16 cellular contexts compared by ENCODE assay signal in genomic region chr17:40817103-40817682, GRCh38. TPM values are rescaled to one million over a fixed set of nuclear protein-coding genes. Genes with fewer than 3 reads are reported as not detected.
DNase-seq lines count a peak whose midpoint lies in the region; ATAC-seq and TF ChIP-seq lines count a peak whose summit lies in the region.
"Had no signal": no experiment of that assay in that cellular context is flagged by ENCODE, and none has a peak within 500 bp of the region (broad histone marks: within the 10 kb centered on the region; RNA-seq: fewer than 3 reads in every experiment).

No MANE protein-coding gene starts in this region.

- H3K27ac Mint-ChIP-seq in CD4-positive, alpha-beta memory T cell, result peak overlapping the region in 4 of 7 donors; percentile 10 to 72 (median 31)
- H3K27ac Mint-ChIP-seq in GM23338 (no peak overlapping the region), natural killer cell (peak overlapping the region in 1 of 2 donors; percentile 94)
- H3K27ac Mint-ChIP-seq in activated T-helper 17 cell treated with anti-CD3 and anti-CD28 coated beads, Interleukin-2, amount 50 U/mL, for 72 hours, result peak overlapping the region; percentile 39

- peaks cover 17 to 26% of the 10 kb centered on the region in 2 donors for H3K36me3 Mint-ChIP-seq in CD4-positive, alpha-beta memory T cell
- H3K36me3 Mint-ChIP-seq in GM23338 (ENCODE audit: low read depth) (peaks cover 8% of the 10 kb centered on the region; the same call in 2 of the 3 replicates), natural killer cell (peaks cover 11% of the 10 kb centered on the region)
- peaks cover 30% of the 10 kb centered on the region for H3K36me3 Mint-ChIP-seq in activated T-helper 17 cell treated with anti-CD3 and anti-CD28 coated beads, Interleukin-2, amount 50 U/mL, for 72 hours (ENCODE audit: low read depth)

- peaks cover 5 to 31% (median 15%) of the 10 kb centered on the region in 4 donors for H3K4me1 Mint-ChIP-seq in CD4-positive, alpha-beta memory T cell
- 0 out of 3 replicates have a peak, but pooled peaks cover 2% of the 10 kb centered on the region for H3K4me1 Mint-ChIP-seq in GM23338
- peaks cover 10% of the 10 kb centered on the region for H3K4me1 Mint-ChIP-seq in activated T-helper 17 cell treated with anti-CD3 and anti-CD28 coated beads, Interleukin-2, amount 50 U/mL, for 72 hours
- peaks cover 11 to 19% of the 10 kb centered on the region in 2 donors for H3K4me1 Mint-ChIP-seq in natural killer cell

- ATAC-seq in GM23338, result no peak
- no peak for ATAC-seq in activated T-helper 17 cell treated with anti-CD3 and anti-CD28 coated beads, Interleukin-2, amount 50 U/mL, for 72 hours (replicated peaks)
- ATAC-seq in natural killer cell, result no peak
- no peak for ATAC-seq in GM18861 (IDR thresholded peaks at IDR 0.05; ENCODE audit: unreplicated experiment)

- H3K9me2 ChIP-seq in GM23338 (ENCODE audit: insufficient read depth), result peaks cover 2% of the 10 kb centered on the region; the same call in 1 of the 2 replicates

- TF ChIP-seq CTCF in GM23338 (conservative IDR thresholded peaks at IDR 0.05; ENCODE audit: low read depth in 2 of 2) (no peak), natural killer cell (IDR thresholded peaks at IDR 0.05) (no peak)

- peak overlapping the region; percentile 55 to 97 (median 70) for H3K4me3 Mint-ChIP-seq in CD4-positive, alpha-beta memory T cell
- H3K4me3 Mint-ChIP-seq in GM23338, result peak overlapping the region; percentile 80
- H3K4me3 Mint-ChIP-seq in activated T-helper 17 cell treated with anti-CD3 and anti-CD28 coated beads, Interleukin-2, amount 50 U/mL, for 72 hours, result peak overlapping the region; percentile 99
- H3K4me3 Mint-ChIP-seq in natural killer cell, result peak overlapping the region; percentile 98

- no peak overlapping the region for H3K4me3 ChIP-seq in CD4-positive, alpha-beta memory T cell (ENCODE audit: low read length in 2 of 2)
- H3K4me3 ChIP-seq in GM23338, result no peak overlapping the region

- H3K36me3 ChIP-seq in CD4-positive, alpha-beta memory T cell (ENCODE audit: insufficient read depth, low read length), result peaks cover 8% of the 10 kb centered on the region
- H3K36me3 ChIP-seq in GM23338 (ENCODE audit: insufficient read depth), result peaks cover 5% of the 10 kb centered on the region; the same call in 1 of the 2 replicates

- H3K9me3 ChIP-seq in CD4-positive, alpha-beta memory T cell (ENCODE audit: control insufficient read depth in 1 of 2, low read length in 2 of 2), result no peaks in the 10 kb centered on the region

- no peaks in the 10 kb centered on the region for H3K79me2 ChIP-seq in GM23338 (replicated peaks; ENCODE audit: insufficient read depth)

- DNase-seq in CD4-positive, alpha-beta memory T cell, result no peak
- DNase-seq in GM23338 (ENCODE audit: low spot score) (no peak), natural killer cell (no peak), NCI-H2029 (lab: John Stamatoyannopoulos, UW) (no peak), NCI-H146 treated with DMSO at 0.1 percent for 48 hours (lab: John Stamatoyannopoulos, UW; ENCODE audit: unreplicated experiment) (no peak)
- no peak for DNase-seq in stimulated activated naive CD4-positive, alpha-beta T cell treated with Interleukin-2 at 50 U/mL for 16 hours (lab: John Stamatoyannopoulos, UW)
- DNase-seq: activated effector memory CD4-positive, alpha-beta T cell treated with anti-CD3 and anti-CD28 coated beads, Interleukin-2, amount 50 U/mL, for 16 hours; central memory CD4-positive, alpha-beta T cell; head of caudate nucleus; NCI-H2081; SHP77 treated with DMSO at 0.1 percent for 48 hours had no signal

- H3K27ac ChIP-seq in CD4-positive, alpha-beta memory T cell (ENCODE audit: low read depth, low read length), result no peak overlapping the region
- H3K27ac ChIP-seq in GM23338 (ENCODE audit: low read depth), result no peak overlapping the region
- H3K27ac ChIP-seq: C4-2B had no signal

- H3K4me2 ChIP-seq in GM23338, result no peak overlapping the region

- no peak overlapping the region for H2AFZ ChIP-seq in GM23338

- no peaks in the 10 kb centered on the region for H4K20me1 ChIP-seq in GM23338 (replicated peaks; ENCODE audit: insufficient read depth)

- peaks cover 6% of the 10 kb centered on the region; the same call in 1 of the 2 replicates for H3F3A ChIP-seq in GM23338 (replicated peaks; ENCODE audit: low read depth)

- H3K9me3 Mint-ChIP-seq in CD4-positive, alpha-beta memory T cell, result peaks cover 0 to 3% (median under 1%) of the 10 kb centered on the region in 8 donors
- H3K9me3 Mint-ChIP-seq in GM23338 (no peaks in the 10 kb centered on the region; the same call in 2 of the 3 replicates), natural killer cell (peaks cover 4 to 5% of the 10 kb centered on the region in 2 donors)
- peaks cover 3% of the 10 kb centered on the region for H3K9me3 Mint-ChIP-seq in activated T-helper 17 cell treated with anti-CD3 and anti-CD28 coated beads, Interleukin-2, amount 50 U/mL, for 72 hours

- POLR2A ChIA-PET in CD4-positive, alpha-beta memory T cell (lab: Charles Lee; ENCODE audit: partially characterized antibody), result interaction anchor here (1.1 to 1.4 kb wide), 2 partner anchors 38 to 846 kb away, joined by 3 read pairs; no protein-coding TSS in a partner anchor

- H3K27me3 ChIP-seq in CD4-positive, alpha-beta memory T cell (ENCODE audit: insufficient read depth, low read length), result peaks cover 6% of the 10 kb centered on the region
- peaks cover 4% of the 10 kb centered on the region; the same call in 1 of the 2 replicates for H3K27me3 ChIP-seq in GM23338 (ENCODE audit: insufficient read depth)

- peaks cover 22% of the 10 kb centered on the region for H3K4me1 ChIP-seq in CD4-positive, alpha-beta memory T cell (ENCODE audit: insufficient read depth, low read length)
- peaks cover 10% of the 10 kb centered on the region; the same call in 1 of the 2 replicates for H3K4me1 ChIP-seq in GM23338 (ENCODE audit: insufficient read depth)

- CTCF ChIA-PET in CD4-positive, alpha-beta memory T cell (lab: Charles Lee; ENCODE audit: partially characterized antibody), result interaction anchor here (1.0 to 2.1 kb wide), 3 partner anchors 13 to 846 kb away, joined by 3 to 8 read pairs (median 4); no protein-coding TSS in a partner anchor

- intact Hi-C loops in CD4-positive, alpha-beta memory T cell (cut with micrococcal nuclease), result loop anchor here (5.0 kb wide), 1 partner anchor 1200 kb away; the partner anchor contains the start of gene DNAJC7
- intact Hi-C loops in natural killer cell (cut with micrococcal nuclease), result no loop called here

- peaks cover 13 to 22% of the 10 kb centered on the region in 2 donors for H3K27me3 Mint-ChIP-seq in CD4-positive, alpha-beta memory T cell
- peaks cover 3% of the 10 kb centered on the region for H3K27me3 Mint-ChIP-seq in GM23338 (ENCODE audit: insufficient read depth, low read depth, poor library complexity)
- peaks cover 15% of the 10 kb centered on the region for H3K27me3 Mint-ChIP-seq in activated T-helper 17 cell treated with anti-CD3 and anti-CD28 coated beads, Interleukin-2, amount 50 U/mL, for 72 hours
- H3K27me3 Mint-ChIP-seq in natural killer cell (ENCODE audit: low read depth in 2 of 2), result peaks cover 22 to 30% of the 10 kb centered on the region in 2 donors

TF ChIP-seq in GM23338, 12 proteins besides CTCF, POLR2A, EP300 and RAD21 (continues in another document):
- no peak for TF ChIP-seq NANOG (IDR thresholded peaks at IDR 0.05; ENCODE audit: borderline replicate concordance)
- TF ChIP-seq EZH2phosphoT487 (IDR thresholded peaks at IDR 0.05; ENCODE audit: unreplicated experiment), result no peak
- TF ChIP-seq CREB1 (CRISPR knock-in tag; IDR thresholded peaks at IDR 0.05; ENCODE audit: low read depth), result no peak
- TF ChIP-seq POLR2AphosphoS5 (IDR thresholded peaks at IDR 0.05; ENCODE audit: low read depth), result no peak
- no peak for TF ChIP-seq STAT1 (IDR thresholded peaks at IDR 0.05; ENCODE audit: unreplicated experiment)
- TF ChIP-seq EZH2 (IDR thresholded peaks at IDR 0.05; ENCODE audit: low read depth, unreplicated experiment), result no peak
- no peak for TF ChIP-seq ZNF114 (CRISPR knock-in tag; IDR thresholded peaks at IDR 0.05)

RNA-seq across cellular contexts. Expression of gene KRT10, which starts 5.2 kb away (rescaled TPM):
- total RNA-seq in CD4-positive, alpha-beta memory T cell, result 10 to 100 TPM; 37.6 to 40.4 TPM
- polyA plus RNA-seq in CD4-positive, alpha-beta memory T cell, result 100 to 1,000 TPM; 141 to 181 TPM
- 7.8 and 9.6 TPM in 2 replicates for total RNA-seq in GM23338 (2014; rRNA removed; shearing (Covaris generic))
- polyA plus RNA-seq in GM23338 (2016; fragmentation: Nextera tagmentation; extraction: Ambion mirVana), result 117 and 123 TPM in 2 replicates
- total RNA-seq in activated T-helper 17 cell treated with anti-CD3 and anti-CD28 coated beads, Interleukin-2, amount 50 U/mL, for 72 hours, result 10 to 100 TPM; 29.0 to 45.9 TPM
- 10 to 100 TPM; 23.6 to 35.9 (median 25.5) TPM for total RNA-seq in natural killer cell

RNA-seq across cellular contexts. Expression of gene KRT28, which starts 17.4 kb away (rescaled TPM):
- total RNA-seq in CD4-positive, alpha-beta memory T cell, result not detected
- not detected for polyA plus RNA-seq in CD4-positive, alpha-beta memory T cell
- total RNA-seq in GM23338 (2014; rRNA removed; shearing (Covaris generic)), result not detected in 2 replicates
- not detected in 2 replicates for polyA plus RNA-seq in GM23338 (2016; fragmentation: Nextera tagmentation; extraction: Ambion mirVana)
- not detected for total RNA-seq in activated T-helper 17 cell treated with anti-CD3 and anti-CD28 coated beads, Interleukin-2, amount 50 U/mL, for 72 hours
- total RNA-seq in natural killer cell, result not detected
- total RNA-seq: H1, myocyte had no signal
- polyA plus RNA-seq: H1 had no signal

RNA-seq across cellular contexts. Expression of gene KRT27, which starts 34.8 kb away (rescaled TPM):
- not detected for total RNA-seq in CD4-positive, alpha-beta memory T cell
- polyA plus RNA-seq in CD4-positive, alpha-beta memory T cell, result not detected
- total RNA-seq in GM23338 (2014; rRNA removed; shearing (Covaris generic)), result not detected in 2 replicates
- not detected in 2 replicates for polyA plus RNA-seq in GM23338 (2016; fragmentation: Nextera tagmentation; extraction: Ambion mirVana)
- not detected for total RNA-seq in activated T-helper 17 cell treated with anti-CD3 and anti-CD28 coated beads, Interleukin-2, amount 50 U/mL, for 72 hours
- total RNA-seq in natural killer cell, result not detected
- total RNA-seq: H1, myocyte had no signal
- polyA plus RNA-seq: H1 had no signal

RNA-seq across cellular contexts. Expression of gene KRT26, which starts 45.2 kb away (rescaled TPM):
- not detected for total RNA-seq in CD4-positive, alpha-beta memory T cell
- not detected for polyA plus RNA-seq in CD4-positive, alpha-beta memory T cell
- total RNA-seq in GM23338 (2014; rRNA removed; shearing (Covaris generic)), result not detected in 2 replicates
- polyA plus RNA-seq in GM23338 (2016; fragmentation: Nextera tagmentation; extraction: Ambion mirVana), result not detected in 2 replicates
- total RNA-seq in activated T-helper 17 cell treated with anti-CD3 and anti-CD28 coated beads, Interleukin-2, amount 50 U/mL, for 72 hours, result not detected
- total RNA-seq in natural killer cell, result not detected
- total RNA-seq: H1, myocyte had no signal
- polyA plus RNA-seq: H1 had no signal

RNA-seq across cellular contexts. Expression of gene KRT12, which starts 49.8 kb away (rescaled TPM):
- not detected for total RNA-seq in CD4-positive, alpha-beta memory T cell
- polyA plus RNA-seq in CD4-positive, alpha-beta memory T cell, result not detected
- total RNA-seq in GM23338 (2014; rRNA removed; shearing (Covaris generic)), result not detected in 2 replicates
- polyA plus RNA-seq in GM23338 (2016; fragmentation: Nextera tagmentation; extraction: Ambion mirVana), result not detected in 2 replicates
- not detected for total RNA-seq in activated T-helper 17 cell treated with anti-CD3 and anti-CD28 coated beads, Interleukin-2, amount 50 U/mL, for 72 hours
- not detected for total RNA-seq in natural killer cell
- total RNA-seq: H1, myocyte had no signal
- polyA plus RNA-seq: H1 had no signal
